In genomic region chr20:49916146-49917002, GRCh38 we compare ENCODE assay signal across 8 cellular contexts. TPM values are rescaled to one million over a fixed set of nuclear protein-coding genes. Genes with fewer than 3 reads are reported as not detected.
A peak's percentile ranks its signal among the peaks of the same experiment; 100 is the strongest.
DNase-seq lines count a peak whose midpoint lies in the region; ATAC-seq and TF ChIP-seq lines count a peak whose summit lies in the region.

No MANE protein-coding gene starts in this region.

- H3K36me3 ChIP-seq in left lung: no peaks in the 10 kb centered on the region
- no peaks in the 10 kb centered on the region for H3K36me3 ChIP-seq in thoracic aorta

- CTCF ChIA-PET in activated CD4-positive, alpha-beta T cell treated with anti-CD3 and anti-CD28 coated beads, Interleukin-2, amount 10 ng/mL, durations not matched to agents 7 days and 5 days (lab: Charles Lee): interaction anchor here (0.6 to 1.3 kb wide), 7 partner anchors 13 to 584 kb away, joined by 3 to 5 read pairs (median 3); partner anchors contain the start of gene RNF114
- CTCF ChIA-PET in MCF 10A (lab: Yijun Ruan, JAX): interaction anchor here (0.6 to 2.7 kb wide), 11 partner anchors 12 to 376 kb away, joined by 3 to 15 read pairs (median 4); partner anchors contain the start of gene RNF114

- H3K36me3 Mint-ChIP-seq in activated CD4-positive, alpha-beta T cell treated with anti-CD3 and anti-CD28 coated beads, Interleukin-2, amount 10 ng/mL, durations not matched to agents 7 days and 5 days (ENCODE audit: low read depth): no peaks in the 10 kb centered on the region
- peaks cover 9% of the 10 kb centered on the region for H3K36me3 Mint-ChIP-seq in MCF 10A (ENCODE audit: insufficient read depth, unreplicated experiment)

- no peaks in the 10 kb centered on the region for H3K9me3 Mint-ChIP-seq in activated CD4-positive, alpha-beta T cell treated with anti-CD3 and anti-CD28 coated beads, Interleukin-2, amount 10 ng/mL, durations not matched to agents 7 days and 5 days
- H3K9me3 Mint-ChIP-seq in MCF 10A (ENCODE audit: unreplicated experiment): no peaks in the 10 kb centered on the region

- H3K27me3 Mint-ChIP-seq in activated CD4-positive, alpha-beta T cell treated with anti-CD3 and anti-CD28 coated beads, Interleukin-2, amount 10 ng/mL, durations not matched to agents 7 days and 5 days: no peaks in the 10 kb centered on the region
- no peaks in the 10 kb centered on the region for H3K27me3 Mint-ChIP-seq in MCF 10A (ENCODE audit: insufficient read depth, unreplicated experiment)

- peaks cover 11 to 43% of the 10 kb centered on the region in 2 donors for H3K4me1 ChIP-seq in left lung
- H3K4me1 ChIP-seq in thoracic aorta (ENCODE audit: control insufficient read depth in 1 of 2, low read depth in 2 of 2): peaks cover 17 to 38% of the 10 kb centered on the region in 2 donors

- H3K27me3 ChIP-seq in left lung (no peaks in the 10 kb centered on the region), thoracic aorta (replicated peaks; ENCODE audit: insufficient read depth) (no peaks in the 10 kb centered on the region)

- peak; percentile 60 for ATAC-seq in left lung
- no peak for ATAC-seq in thoracic aorta (ENCODE audit: insufficient number of reproducible peaks, low FRiP score, low read depth)
- no peak for ATAC-seq in GM19452 (IDR thresholded peaks at IDR 0.05; ENCODE audit: unreplicated experiment)

- H3K27ac Mint-ChIP-seq in activated CD4-positive, alpha-beta T cell treated with anti-CD3 and anti-CD28 coated beads, Interleukin-2, amount 10 ng/mL, durations not matched to agents 7 days and 5 days: peak overlapping the region; percentile 99
- peak overlapping the region; percentile 99 for H3K27ac Mint-ChIP-seq in MCF 10A (ENCODE audit: low read depth, unreplicated experiment)

- POLR2A ChIA-PET in activated CD4-positive, alpha-beta T cell treated with anti-CD3 and anti-CD28 coated beads, Interleukin-2, amount 10 ng/mL, durations not matched to agents 7 days and 5 days (lab: Charles Lee): no interaction called here
- POLR2A ChIA-PET in MCF 10A (lab: Yijun Ruan, JAX): interaction anchor here (0.6 to 7.9 kb wide), 33 partner anchors 9 to 638 kb away, joined by 3 to 146 read pairs (median 4); partner anchors contain the start of genes B4GALT5, RNF114, SLC9A8 and UBE2V1

- peaks cover 33% of the 10 kb centered on the region for H3K4me1 Mint-ChIP-seq in activated CD4-positive, alpha-beta T cell treated with anti-CD3 and anti-CD28 coated beads, Interleukin-2, amount 10 ng/mL, durations not matched to agents 7 days and 5 days
- peaks cover 18% of the 10 kb centered on the region for H3K4me1 Mint-ChIP-seq in MCF 10A (ENCODE audit: insufficient read depth, unreplicated experiment)

- DNase-seq in activated CD4-positive, alpha-beta T cell treated with anti-CD3 and anti-CD28 coated beads, Interleukin-2, amount 10 ng/mL, durations not matched to agents 7 days and 5 days: no peak
- no peak for DNase-seq in activated CD4-positive, alpha-beta T cell treated with anti-CD3 and anti-CD28 coated beads, Interleukin-2, amount 50 U/mL, for 4 hours
- peak; percentile 45 for DNase-seq in NCI-H345 treated with DMSO at 0.1 percent for 48 hours (lab: John Stamatoyannopoulos, UW; ENCODE audit: unreplicated experiment)
- peak; percentile 50 for DNase-seq in MCF 10A (ENCODE audit: unreplicated experiment)
- DNase-seq in left lung: no peak
- no peak for DNase-seq in thoracic aorta (ENCODE audit: low spot score)
- no peak for DNase-seq in KBM-7

- in situ Hi-C loops in KBM-7 (cut with MboI; ENCODE audit: low pct_unique_long_range_greater_than_20kb, low sequenced_read_pairs): no loop called here

- TF ChIP-seq CTCF in MCF 10A (IDR thresholded peaks at IDR 0.05; ENCODE audit: unreplicated experiment) (no peak), left lung (IDR thresholded peaks at IDR 0.05) (no peak), thoracic aorta (IDR thresholded peaks at IDR 0.05) (no peak)

- intact Hi-C loops in MCF 10A (cut with micrococcal nuclease): no loop called here
- intact Hi-C loops in left lung (cut with DNase I): no loop called here

- H3K9me3 ChIP-seq in left lung (no peaks in the 10 kb centered on the region), thoracic aorta (no peaks in the 10 kb centered on the region)

- H3K4me3 ChIP-seq in left lung (peak overlapping the region; percentile 97 to 98), thoracic aorta (peak overlapping the region; percentile 95)

- no TSS peak for BruUV-seq in MCF 10A (replicated peaks; lab: Mats Ljungman, UMichigan)

- H3K27ac ChIP-seq in left lung: peak overlapping the region; percentile 97 to 100
- peak overlapping the region; percentile 99 for H3K27ac ChIP-seq in thoracic aorta

- peak overlapping the region; percentile 91 for H3K4me3 Mint-ChIP-seq in activated CD4-positive, alpha-beta T cell treated with anti-CD3 and anti-CD28 coated beads, Interleukin-2, amount 10 ng/mL, durations not matched to agents 7 days and 5 days
- peak overlapping the region; percentile 90 for H3K4me3 Mint-ChIP-seq in MCF 10A (ENCODE audit: unreplicated experiment)

RNA-seq across cellular contexts. Expression of gene SPATA2, which starts 1.0 kb away (rescaled TPM):
- total RNA-seq in activated CD4-positive, alpha-beta T cell treated with anti-CD3 and anti-CD28 coated beads, Interleukin-2, amount 10 ng/mL, durations not matched to agents 7 days and 5 days: 1 to 10 TPM; 7.4 to 8.2 TPM
- total RNA-seq in MCF 10A (2022): 5.5 and 8.6 TPM in 2 replicates
- 1 to 10 TPM; 6.9 to 7.1 TPM for total RNA-seq in left lung
- 1 to 10 TPM; 3.9 to 7.3 TPM for total RNA-seq in thoracic aorta

RNA-seq across cellular contexts. Expression of gene RNF114, which starts 19.8 kb away (rescaled TPM):
- total RNA-seq in activated CD4-positive, alpha-beta T cell treated with anti-CD3 and anti-CD28 coated beads, Interleukin-2, amount 10 ng/mL, durations not matched to agents 7 days and 5 days: 10 to 100 TPM; 55.8 to 59.5 TPM
- 40.0 and 48.6 TPM in 2 replicates for total RNA-seq in MCF 10A (2022)
- 10 to 100 TPM; 63.5 to 69.0 TPM for total RNA-seq in left lung
- total RNA-seq in thoracic aorta: 100 to 1,000 TPM in 1 of 2 donors, 10 to 100 TPM in 1; 82.4 to 128 TPM

Comparison
In these comparisons a context has a peak if more than half of its experiments do, and no peak if none do; other contexts are left out.
1. DNase-seq: peak in NCI-H345 treated with DMSO at 0.1 percent for 48 hours (single experiment) and MCF 10A (single experiment); none in activated CD4-positive, alpha-beta T cell treated with anti-CD3 and anti-CD28 coated beads, Interleukin-2, amount 10 ng/mL, durations not matched to agents 7 days and 5 days (single experiment), activated CD4-positive, alpha-beta T cell treated with anti-CD3 and anti-CD28 coated beads, Interleukin-2, amount 50 U/mL, for 4 hours (0 of 2), left lung (0 of 2), thoracic aorta (single experiment) and KBM-7 (single experiment).